Comparison of ENCODE assay signal across 8 cellular contexts in genomic region chr10:129031233-129032150, GRCh38.
A peak's percentile ranks its signal among the peaks of the same experiment; 100 is the strongest.
DNase-seq lines count a peak whose midpoint lies in the region; ATAC-seq and TF ChIP-seq lines count a peak whose summit lies in the region.

No MANE protein-coding gene starts in this region.

- peak overlapping the region in 2 of 3 donors; percentile 63 to 95 for H3K27ac Mint-ChIP-seq in CD4-positive, CD25-positive, alpha-beta regulatory T cell
- H3K27ac Mint-ChIP-seq in effector memory CD8-positive, alpha-beta T cell: no peak overlapping the region

- TF ChIP-seq CTCF in testis (IDR thresholded peaks at IDR 0.05): peak; percentile 55 to 84 (median 69)

- peak overlapping the region; percentile 58 for H3K4me3 ChIP-seq in CD4-positive, CD25-positive, alpha-beta regulatory T cell (ENCODE audit: low read depth, low read length)
- H3K4me3 ChIP-seq in MG63: no peak overlapping the region
- no peak overlapping the region for H3K4me3 ChIP-seq in testis

- no peaks in the 10 kb centered on the region for H3K36me3 ChIP-seq in CD4-positive, CD25-positive, alpha-beta regulatory T cell (ENCODE audit: control insufficient read depth, insufficient read depth, low read length)
- H3K36me3 ChIP-seq in MG63 (no peaks in the 10 kb centered on the region), testis (ENCODE audit: low read depth, missing control alignments) (no peaks in the 10 kb centered on the region)

- no peaks in the 10 kb centered on the region for H3K27me3 Mint-ChIP-seq in CD4-positive, CD25-positive, alpha-beta regulatory T cell
- peaks cover 15 to 48% of the 10 kb centered on the region in 2 donors for H3K27me3 Mint-ChIP-seq in effector memory CD8-positive, alpha-beta T cell

- H3K4me1 ChIP-seq in CD4-positive, CD25-positive, alpha-beta regulatory T cell (ENCODE audit: control insufficient read depth, insufficient read depth, low read length, poor library complexity, severe bottlenecking): peaks cover 39% of the 10 kb centered on the region
- peaks cover 4% of the 10 kb centered on the region for H3K4me1 ChIP-seq in testis

- H3K4me1 Mint-ChIP-seq in CD4-positive, CD25-positive, alpha-beta regulatory T cell: peaks cover 9 to 52% (median 37%) of the 10 kb centered on the region in 4 donors
- peaks cover 6 to 12% of the 10 kb centered on the region in 2 donors for H3K4me1 Mint-ChIP-seq in effector memory CD8-positive, alpha-beta T cell (ENCODE audit: low read depth in 2 of 2)

- no peak overlapping the region for H3K27ac ChIP-seq in CD4-positive, CD25-positive, alpha-beta regulatory T cell (ENCODE audit: insufficient read depth, low read length, poor library complexity, severe bottlenecking)
- H3K27ac ChIP-seq in testis: no peak overlapping the region

- H3K4me3 Mint-ChIP-seq in CD4-positive, CD25-positive, alpha-beta regulatory T cell: peak overlapping the region; percentile 35 to 84 (median 76)
- H3K4me3 Mint-ChIP-seq in effector memory CD8-positive, alpha-beta T cell: peak overlapping the region in 1 of 2 donors; percentile 5

- H3K36me3 Mint-ChIP-seq in CD4-positive, CD25-positive, alpha-beta regulatory T cell: no peaks in the 10 kb centered on the region
- H3K36me3 Mint-ChIP-seq in effector memory CD8-positive, alpha-beta T cell (ENCODE audit: insufficient read depth): peaks cover 3% of the 10 kb centered on the region

- peak; percentile 32 to 49 for ATAC-seq in CD4-positive, CD25-positive, alpha-beta regulatory T cell (ENCODE audit: low read depth in 2 of 2)
- peak; percentile 53 for ATAC-seq in GM19455 (IDR thresholded peaks at IDR 0.05; ENCODE audit: unreplicated experiment)
- peak; percentile 54 for ATAC-seq in effector memory CD8-positive, alpha-beta T cell (replicated peaks)

- intact Hi-C loops in testis (cut with DNase I; ENCODE audit: low total_unique reads): loop anchor here (2.0 kb wide), 1 partner anchor 939 kb away; no protein-coding TSS in a partner anchor

- WGBS in testis, 2 donors: 16 to 19% methylated on average over 18 of the region's 18 CpGs

- no peaks in the 10 kb centered on the region for H3K27me3 ChIP-seq in CD4-positive, CD25-positive, alpha-beta regulatory T cell (ENCODE audit: control insufficient read depth, insufficient read depth, low read length)
- peaks cover 33% of the 10 kb centered on the region for H3K27me3 ChIP-seq in MG63
- H3K27me3 ChIP-seq in testis: peaks cover 3% of the 10 kb centered on the region

- TF ChIP-seq POLR2A in testis (IDR thresholded peaks at IDR 0.05): no peak

- no peaks in the 10 kb centered on the region for H3K9me3 ChIP-seq in CD4-positive, CD25-positive, alpha-beta regulatory T cell (ENCODE audit: control insufficient read depth in 2 of 2, low read length in 2 of 2)
- no peaks in the 10 kb centered on the region for H3K9me3 ChIP-seq in MG63
- H3K9me3 ChIP-seq in testis: no peaks in the 10 kb centered on the region

- DNase-seq in CD4-positive, CD25-positive, alpha-beta regulatory T cell: peak; percentile 42 to 70 (median 64)
- DNase-seq in MG63: peak; percentile 38
- peak; percentile 20 to 29 for DNase-seq in activated CD4-positive, alpha-beta T cell treated with anti-CD3 and anti-CD28 coated beads for 4 hours
- DNase-seq in effector memory CD8-positive, alpha-beta T cell: peak in 2 of 3 experiments; percentile 13 to 14
- DNase-seq in middle frontal gyrus (ENCODE audit: extremely low spot score, low spot score): peak; percentile 25
- peak; percentile 77 for DNase-seq in testis
- no peak for DNase-seq in SHP77 treated with DMSO at 0.1 percent for 48 hours (lab: John Stamatoyannopoulos, UW)

- H3K9me3 Mint-ChIP-seq in CD4-positive, CD25-positive, alpha-beta regulatory T cell: no peaks in the 10 kb centered on the region
- no peaks in the 10 kb centered on the region for H3K9me3 Mint-ChIP-seq in effector memory CD8-positive, alpha-beta T cell

Comparison
In these comparisons a context has a peak if more than half of its experiments do, and no peak if none do; other contexts are left out.
1. H3K27ac Mint-ChIP-seq: peak in CD4-positive, CD25-positive, alpha-beta regulatory T cell (2 of 3); none in effector memory CD8-positive, alpha-beta T cell (0 of 2).
2. Peak in every context shown above with its lines, with median percentiles within 50 percentile points of each other: ATAC-seq.